ENCODE assay signal across 12 cellular contexts in the genomic region with DNA sequence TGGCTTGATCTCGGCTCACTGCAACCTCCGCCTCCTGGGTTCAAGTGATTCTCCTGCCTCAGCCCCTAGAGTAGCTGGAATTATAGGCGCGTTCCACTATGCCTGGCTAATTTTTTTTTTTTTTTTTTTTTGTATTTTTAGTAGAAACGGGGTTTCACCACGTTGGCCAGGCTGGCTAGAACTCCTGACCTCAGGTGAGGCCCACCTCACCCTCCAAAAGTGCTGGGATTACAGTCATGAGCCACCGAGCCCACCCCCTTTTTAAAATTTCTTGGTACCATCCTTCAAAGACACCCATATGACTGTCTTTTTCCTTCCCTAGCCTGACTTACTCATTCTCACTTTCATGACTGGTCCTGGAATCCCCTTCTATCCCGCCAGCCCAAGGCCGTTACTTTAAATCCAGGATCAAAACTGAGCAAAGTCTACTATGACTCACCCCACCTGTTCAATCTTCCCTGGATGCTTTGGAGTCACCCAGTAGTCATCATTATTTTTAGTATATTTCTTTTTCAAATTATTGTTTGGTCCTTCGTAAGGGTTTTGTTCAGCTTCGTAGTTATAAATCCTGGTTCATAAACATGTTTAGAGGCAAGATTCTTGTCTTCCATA. TPM values are rescaled to one million over a fixed set of nuclear protein-coding genes. Genes with fewer than 3 reads are reported as not detected.
A peak's percentile ranks its signal among the peaks of the same experiment; 100 is the strongest.
DNase-seq lines count a peak whose midpoint lies in the region; ATAC-seq, FAIRE-seq and TF ChIP-seq lines count a peak whose summit lies in the region.
"Had no signal": no experiment of that assay in that cellular context is flagged by ENCODE, and none has a peak within 500 bp of the region (broad histone marks: within the 10 kb centered on the region; RNA-seq: fewer than 3 reads in every experiment).

No MANE protein-coding gene starts in this region.

- WGBS in smooth muscle cell (ENCODE audit: low lambda C conversion rate) = 76% methylated on average over 11 of the region's 11 CpGs

- H3K4me3 ChIP-seq in RWPE2 (ENCODE audit: severe bottlenecking) (no peak overlapping the region), fibroblast of mammary gland (ENCODE audit: control insufficient read depth, low read depth, low read length) (no peak overlapping the region), smooth muscle cell (no peak overlapping the region), tibial artery (no peak overlapping the region)

- H3K9ac ChIP-seq in smooth muscle cell (ENCODE audit: low read depth) = no peak overlapping the region

- H3K27me3 Mint-ChIP-seq in activated T-cell treated with anti-CD3 and anti-CD28 coated beads, Interleukin-2, amount 50 U/mL, for 72 hours (ENCODE audit: low read depth) = no peaks in the 10 kb centered on the region
- H3K27me3 Mint-ChIP-seq: IgD-negative memory B cell had no signal

- H3K4me2 ChIP-seq in smooth muscle cell = peak overlapping the region; percentile 90

- no peak for ATAC-seq in activated T-cell treated with anti-CD3 and anti-CD28 coated beads, Interleukin-2, amount 50 U/mL, for 72 hours (replicated peaks in 1 of 2)
- ATAC-seq in RWPE2 (ENCODE audit: low read depth) (peak; percentile 13; the same call in 1 of the 3 replicates), GM19395 (IDR thresholded peaks at IDR 0.05; ENCODE audit: unreplicated experiment) (no peak)

- FAIRE-seq in HTR-8/SVneo (lab: Jason Lieb, UNC) = no peak

- DNase-seq in activated T-cell treated with anti-CD3 and anti-CD28 coated beads, Interleukin-2, amount 50 U/mL, for 72 hours = no peak
- no peak for DNase-seq in activated T-cell treated with anti-CD3 and anti-CD28 coated beads, Interleukin-2, amount 50 U/mL, for 1 hour
- no peak for DNase-seq in RWPE2 (ENCODE audit: low spot score)
- peak; percentile 36 for DNase-seq in fibroblast of mammary gland (ENCODE audit: low read depth)
- DNase-seq in smooth muscle cell (lab: John Stamatoyannopoulos, UW; ENCODE audit: unreplicated experiment) = no peak
- DNase-seq in HTR-8/SVneo (ENCODE audit: insufficient read length, low spot score) = no peak
- DNase-seq in tibial artery = no peak
- DNase-seq: brain microvascular endothelial cell, HCEC 1CT, NCI-H187 had no signal

- peak overlapping the region; percentile 92 to 93 for H3K4me3 Mint-ChIP-seq in activated T-cell treated with anti-CD3 and anti-CD28 coated beads, Interleukin-2, amount 50 U/mL, for 72 hours

- H3K27me3 ChIP-seq in RWPE2 (ENCODE audit: insufficient read depth, poor library complexity, severe bottlenecking) = no peaks in the 10 kb centered on the region
- no peaks in the 10 kb centered on the region for H3K27me3 ChIP-seq in smooth muscle cell (ENCODE audit: low read depth)
- no peaks in the 10 kb centered on the region for H3K27me3 ChIP-seq in tibial artery
- H3K27me3 ChIP-seq: brain microvascular endothelial cell had no signal

- intact Hi-C loops in tibial artery (cut with DNase I; ENCODE audit: low total_unique reads) = no loop called here

- H3K27ac ChIP-seq in RWPE2 (ENCODE audit: poor library complexity, severe bottlenecking) = no peak overlapping the region
- peak overlapping the region; percentile 98 for H3K27ac ChIP-seq in smooth muscle cell (ENCODE audit: low read depth)
- H3K27ac ChIP-seq in tibial artery = no peak overlapping the region
- H3K27ac ChIP-seq: brain microvascular endothelial cell had no signal

- TF ChIP-seq CTCF in RWPE2 (IDR thresholded peaks at IDR 0.05; ENCODE audit: poor library complexity, severe bottlenecking) (no peak), fibroblast of mammary gland (conservative IDR thresholded peaks at IDR 0.05; ENCODE audit: control insufficient read depth, insufficient read depth, low read depth, low read length) (no peak), smooth muscle cell (IDR thresholded peaks at IDR 0.05; ENCODE audit: borderline replicate concordance, insufficient read depth, poor library complexity, severe bottlenecking) (no peak), tibial artery (IDR thresholded peaks at IDR 0.05) (no peak)

- H2AFZ ChIP-seq in smooth muscle cell (ENCODE audit: low read depth) = no peak overlapping the region

- H3K36me3 Mint-ChIP-seq in activated T-cell treated with anti-CD3 and anti-CD28 coated beads, Interleukin-2, amount 50 U/mL, for 72 hours (ENCODE audit: insufficient read depth in 2 of 2) = peaks cover 5% of the 10 kb centered on the region in 2 donors

- peaks cover 19% of the 10 kb centered on the region for H3K36me3 ChIP-seq in RWPE2 (ENCODE audit: low read depth)
- no peaks in the 10 kb centered on the region for H3K36me3 ChIP-seq in smooth muscle cell (ENCODE audit: low read depth)
- no peaks in the 10 kb centered on the region for H3K36me3 ChIP-seq in tibial artery
- H3K36me3 ChIP-seq: brain microvascular endothelial cell had no signal

- peaks cover 35% of the 10 kb centered on the region for H3K79me2 ChIP-seq in smooth muscle cell (ENCODE audit: low read depth)

- peaks cover 32% of the 10 kb centered on the region for H4K20me1 ChIP-seq in smooth muscle cell (ENCODE audit: low read depth)

- H3K9me3 ChIP-seq in RWPE2 (ENCODE audit: severe bottlenecking) (no peaks in the 10 kb centered on the region), smooth muscle cell (replicated peaks; ENCODE audit: low read depth) (no peaks in the 10 kb centered on the region), tibial artery (no peaks in the 10 kb centered on the region)

- no peaks in the 10 kb centered on the region for H3F3A ChIP-seq in smooth muscle cell (ENCODE audit: low read depth)

- H3K4me1 ChIP-seq in RWPE2 (ENCODE audit: insufficient read depth, poor library complexity, severe bottlenecking) = peaks cover 18% of the 10 kb centered on the region
- H3K4me1 ChIP-seq in smooth muscle cell (ENCODE audit: low read depth) = peaks cover 27% of the 10 kb centered on the region
- peaks cover 0 to 33% (median 18%) of the 10 kb centered on the region in 4 donors for H3K4me1 ChIP-seq in tibial artery

- H3K4me1 Mint-ChIP-seq in activated T-cell treated with anti-CD3 and anti-CD28 coated beads, Interleukin-2, amount 50 U/mL, for 72 hours (ENCODE audit: low read depth) = peaks cover 50% of the 10 kb centered on the region

- H3K27ac Mint-ChIP-seq in activated T-cell treated with anti-CD3 and anti-CD28 coated beads, Interleukin-2, amount 50 U/mL, for 72 hours = peak overlapping the region; percentile 31

- no peaks in the 10 kb centered on the region for H3K9me3 Mint-ChIP-seq in activated T-cell treated with anti-CD3 and anti-CD28 coated beads, Interleukin-2, amount 50 U/mL, for 72 hours
- H3K9me3 Mint-ChIP-seq: IgD-negative memory B cell had no signal

RNA-seq across cellular contexts. Expression of a gene that starts 1.2 kb away (rescaled TPM):
- total RNA-seq in activated T-cell treated with anti-CD3 and anti-CD28 coated beads, Interleukin-2, amount 50 U/mL, for 72 hours = 100 to 1,000 TPM; 163 to 175 TPM
- total RNA-seq in smooth muscle cell = 190 and 198 TPM in 2 replicates
- polyA plus RNA-seq in smooth muscle cell = 218 and 238 TPM in 2 replicates
